Comparison of ENCODE assay signal across 8 cellular contexts in genomic region chr11:10659339-10660216, GRCh38. TPM values are rescaled to one million over a fixed set of nuclear protein-coding genes. Genes with fewer than 3 reads are reported as not detected.
DNase-seq lines count a peak whose midpoint lies in the region; FAIRE-seq lines count a peak whose summit lies in the region.

No MANE protein-coding gene starts in this region.

- H3K4me3 Mint-ChIP-seq in activated T-cell treated with anti-CD3 and anti-CD28 coated beads, Interleukin-2, amount 50 U/mL, for 24 hours = no peak overlapping the region

- DNase-seq in GM04504 (ENCODE audit: low read depth) (peak; percentile 89), RKO (ENCODE audit: low spot score) (peak; percentile 36), fibroblast of peridontal ligament (ENCODE audit: extremely low read depth) (peak; percentile 78), renal cortical epithelial cell (ENCODE audit: low read depth) (peak; percentile 94), NCI-H2171 treated with DMSO at 0.1 percent for 48 hours (lab: John Stamatoyannopoulos, UW) (no peak), amygdala (lab: John Stamatoyannopoulos, UW) (no peak), GM19239 (ENCODE audit: insufficient read length, low spot score) (no peak)
- no peak for DNase-seq in activated T-cell treated with anti-CD3 and anti-CD28 coated beads, Interleukin-2, amount 50 U/mL, for 24 hours

- no peak overlapping the region for H3K27ac Mint-ChIP-seq in activated T-cell treated with anti-CD3 and anti-CD28 coated beads, Interleukin-2, amount 50 U/mL, for 24 hours

- no peaks in the 10 kb centered on the region for H3K36me3 Mint-ChIP-seq in activated T-cell treated with anti-CD3 and anti-CD28 coated beads, Interleukin-2, amount 50 U/mL, for 24 hours (ENCODE audit: low read depth)

- peaks cover 25% of the 10 kb centered on the region for H3K4me1 Mint-ChIP-seq in activated T-cell treated with anti-CD3 and anti-CD28 coated beads, Interleukin-2, amount 50 U/mL, for 24 hours (ENCODE audit: low read depth)

- no peaks in the 10 kb centered on the region for H3K27me3 Mint-ChIP-seq in activated T-cell treated with anti-CD3 and anti-CD28 coated beads, Interleukin-2, amount 50 U/mL, for 24 hours

- no peaks in the 10 kb centered on the region for H3K9me3 Mint-ChIP-seq in activated T-cell treated with anti-CD3 and anti-CD28 coated beads, Interleukin-2, amount 50 U/mL, for 24 hours

- no peak for FAIRE-seq in GM19239 (lab: Jason Lieb, UNC)

RNA-seq across cellular contexts. Expression of gene IRAG1, which starts 34.0 kb away (rescaled TPM):
- under 0.01 and 0.15 TPM in 2 replicates for total RNA-seq in renal cortical epithelial cell

Comparison
In these comparisons a context has a peak if more than half of its experiments do, and no peak if none do; other contexts are left out.
1. DNase-seq: peak in GM04504 (single experiment), RKO (single experiment), fibroblast of peridontal ligament (single experiment) and renal cortical epithelial cell (single experiment); none in NCI-H2171 treated with DMSO at 0.1 percent for 48 hours (single experiment), activated T-cell treated with anti-CD3 and anti-CD28 coated beads, Interleukin-2, amount 50 U/mL, for 24 hours (single experiment), amygdala (0 of 56) and GM19239 (single experiment).